Comparison of ENCODE assay signal across 1 cellular context in the genomic region with DNA sequence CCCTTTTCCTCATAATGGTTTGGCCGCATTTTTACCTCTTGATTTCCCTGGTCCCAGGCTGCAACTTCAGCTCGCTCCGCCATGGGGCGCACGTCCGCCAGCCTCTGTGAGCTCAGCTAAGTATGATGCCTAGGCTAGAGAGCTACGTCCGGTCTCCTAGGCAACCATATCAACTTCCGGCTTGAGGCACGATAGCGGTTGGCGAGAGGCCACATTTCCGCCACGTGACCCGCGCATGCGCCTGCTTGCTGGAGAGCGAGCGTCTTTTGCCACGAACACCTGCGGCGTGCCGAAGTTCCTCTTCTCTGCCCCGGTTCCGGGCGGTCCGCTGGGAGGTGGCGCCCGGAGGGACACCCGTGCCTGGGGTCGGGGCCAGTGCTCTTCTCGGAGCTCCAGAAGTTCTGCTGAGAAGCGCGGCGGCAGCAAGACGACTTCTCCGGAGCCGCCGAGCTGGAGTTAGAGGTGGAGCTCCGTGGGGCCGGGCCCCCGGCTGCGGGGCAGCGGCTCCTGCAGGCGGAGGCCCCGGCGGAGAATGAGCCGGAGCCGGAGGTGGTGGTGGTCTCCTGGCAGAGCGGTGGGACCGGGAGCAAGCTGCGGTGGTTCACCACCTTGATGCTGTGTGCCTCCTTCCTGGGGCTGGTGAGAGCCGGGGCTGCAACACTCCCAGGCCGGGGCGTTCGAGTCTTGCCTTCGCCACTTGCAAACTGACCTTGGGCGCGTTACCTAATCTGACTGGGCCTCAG.
TF ChIP-seq lines count a peak whose summit lies in the region.

No MANE protein-coding gene starts in this region.

TF ChIP-seq in HepG2, 621 proteins besides CTCF, POLR2A, EP300 and RAD21 (continued from another document and continues in another):
- TF ChIP-seq, protein P1, sequence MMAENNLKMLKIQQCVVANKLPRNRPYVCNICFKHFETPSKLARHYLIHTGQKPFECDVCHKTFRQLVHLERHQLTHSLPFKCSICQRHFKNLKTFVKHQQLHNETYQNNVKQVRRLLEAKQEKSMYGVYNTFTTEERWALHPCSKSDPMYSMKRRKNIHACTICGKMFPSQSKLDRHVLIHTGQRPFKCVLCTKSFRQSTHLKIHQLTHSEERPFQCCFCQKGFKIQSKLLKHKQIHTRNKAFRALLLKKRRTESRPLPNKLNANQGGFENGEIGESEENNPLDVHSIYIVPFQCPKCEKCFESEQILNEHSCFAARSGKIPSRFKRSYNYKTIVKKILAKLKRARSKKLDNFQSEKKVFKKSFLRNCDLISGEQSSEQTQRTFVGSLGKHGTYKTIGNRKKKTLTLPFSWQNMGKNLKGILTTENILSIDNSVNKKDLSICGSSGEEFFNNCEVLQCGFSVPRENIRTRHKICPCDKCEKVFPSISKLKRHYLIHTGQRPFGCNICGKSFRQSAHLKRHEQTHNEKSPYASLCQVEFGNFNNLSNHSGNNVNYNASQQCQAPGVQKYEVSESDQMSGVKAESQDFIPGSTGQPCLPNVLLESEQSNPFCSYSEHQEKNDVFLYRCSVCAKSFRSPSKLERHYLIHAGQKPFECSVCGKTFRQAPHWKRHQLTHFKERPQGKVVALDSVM (CRISPR knock-in tag; IDR thresholded peaks at IDR 0.05): no peak; the same call in 1 of the 2 replicates
- TF ChIP-seq HNRNPL (IDR thresholded peaks at IDR 0.05; ENCODE audit: low read depth, low read length) (no peak), ZNF367 (CRISPR knock-in tag; IDR thresholded peaks at IDR 0.05; ENCODE audit: borderline replicate concordance) (no peak), ZNF878 (CRISPR knock-in tag; IDR thresholded peaks at IDR 0.05) (0 out of 2 replicates have a peak, but pooled peaks have one; percentile 35), ZFP36 (IDR thresholded peaks at IDR 0.05; ENCODE audit: borderline replicate concordance, low read depth, low read length, partially characterized antibody) (no peak), ZNF816 (CRISPR knock-in tag; IDR thresholded peaks at IDR 0.05; ENCODE audit: borderline replicate concordance) (peak; percentile 86), ZFYVE20 (CRISPR knock-in tag; IDR thresholded peaks at IDR 0.05; ENCODE audit: borderline replicate concordance, low read depth) (no peak), ZNF441 (CRISPR knock-in tag; IDR thresholded peaks at IDR 0.05; ENCODE audit: borderline replicate concordance) (peak; percentile 54; the same call in 1 of the 2 replicates), MEF2D (CRISPR knock-in tag; IDR thresholded peaks at IDR 0.05) (0 out of 2 replicates have a peak, but pooled peaks have one; percentile 73), KDM5B (CRISPR knock-in tag; IDR thresholded peaks at IDR 0.05; ENCODE audit: borderline replicate concordance) (peak; percentile 94), SAFB2 (CRISPR knock-in tag; IDR thresholded peaks at IDR 0.05; ENCODE audit: borderline replicate concordance, low read depth) (no peak; the same call in 1 of the 2 replicates), ATF7-NPFF (CRISPR knock-in tag; IDR thresholded peaks at IDR 0.05; ENCODE audit: low read depth) (peak; percentile 77), SMARCC2 (IDR thresholded peaks at IDR 0.05) (no peak), SOX6 (IDR thresholded peaks at IDR 0.05) (no peak), SOX6 (CRISPR knock-in tag; IDR thresholded peaks at IDR 0.05) (no peak; the same call in 1 of the 2 replicates), ZNF777 (CRISPR knock-in tag; IDR thresholded peaks at IDR 0.05) (no peak), ZNF550 (CRISPR knock-in tag; IDR thresholded peaks at IDR 0.05; ENCODE audit: borderline replicate concordance) (0 out of 2 replicates have a peak, but pooled peaks have one; percentile 75), ZNF264 (CRISPR knock-in tag; IDR thresholded peaks at IDR 0.05) (no peak; the same call in 1 of the 2 replicates), ZSCAN29 (CRISPR knock-in tag; conservative IDR thresholded peaks at IDR 0.05) (peak; percentile 90)
- TF ChIP-seq, protein P2, sequence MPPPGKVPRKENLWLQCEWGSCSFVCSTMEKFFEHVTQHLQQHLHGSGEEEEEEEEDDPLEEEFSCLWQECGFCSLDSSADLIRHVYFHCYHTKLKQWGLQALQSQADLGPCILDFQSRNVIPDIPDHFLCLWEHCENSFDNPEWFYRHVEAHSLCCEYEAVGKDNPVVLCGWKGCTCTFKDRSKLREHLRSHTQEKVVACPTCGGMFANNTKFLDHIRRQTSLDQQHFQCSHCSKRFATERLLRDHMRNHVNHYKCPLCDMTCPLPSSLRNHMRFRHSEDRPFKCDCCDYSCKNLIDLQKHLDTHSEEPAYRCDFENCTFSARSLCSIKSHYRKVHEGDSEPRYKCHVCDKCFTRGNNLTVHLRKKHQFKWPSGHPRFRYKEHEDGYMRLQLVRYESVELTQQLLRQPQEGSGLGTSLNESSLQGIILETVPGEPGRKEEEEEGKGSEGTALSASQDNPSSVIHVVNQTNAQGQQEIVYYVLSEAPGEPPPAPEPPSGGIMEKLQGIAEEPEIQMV (CRISPR knock-in tag; IDR thresholded peaks at IDR 0.05; ENCODE audit: low read depth): peak; percentile 80; the same call in 1 of the 2 replicates
- TF ChIP-seq, protein P3, sequence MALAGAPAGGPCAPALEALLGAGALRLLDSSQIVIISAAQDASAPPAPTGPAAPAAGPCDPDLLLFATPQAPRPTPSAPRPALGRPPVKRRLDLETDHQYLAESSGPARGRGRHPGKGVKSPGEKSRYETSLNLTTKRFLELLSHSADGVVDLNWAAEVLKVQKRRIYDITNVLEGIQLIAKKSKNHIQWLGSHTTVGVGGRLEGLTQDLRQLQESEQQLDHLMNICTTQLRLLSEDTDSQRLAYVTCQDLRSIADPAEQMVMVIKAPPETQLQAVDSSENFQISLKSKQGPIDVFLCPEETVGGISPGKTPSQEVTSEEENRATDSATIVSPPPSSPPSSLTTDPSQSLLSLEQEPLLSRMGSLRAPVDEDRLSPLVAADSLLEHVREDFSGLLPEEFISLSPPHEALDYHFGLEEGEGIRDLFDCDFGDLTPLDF (CRISPR knock-in tag; IDR thresholded peaks at IDR 0.05): no peak
- TF ChIP-seq, protein P4, sequence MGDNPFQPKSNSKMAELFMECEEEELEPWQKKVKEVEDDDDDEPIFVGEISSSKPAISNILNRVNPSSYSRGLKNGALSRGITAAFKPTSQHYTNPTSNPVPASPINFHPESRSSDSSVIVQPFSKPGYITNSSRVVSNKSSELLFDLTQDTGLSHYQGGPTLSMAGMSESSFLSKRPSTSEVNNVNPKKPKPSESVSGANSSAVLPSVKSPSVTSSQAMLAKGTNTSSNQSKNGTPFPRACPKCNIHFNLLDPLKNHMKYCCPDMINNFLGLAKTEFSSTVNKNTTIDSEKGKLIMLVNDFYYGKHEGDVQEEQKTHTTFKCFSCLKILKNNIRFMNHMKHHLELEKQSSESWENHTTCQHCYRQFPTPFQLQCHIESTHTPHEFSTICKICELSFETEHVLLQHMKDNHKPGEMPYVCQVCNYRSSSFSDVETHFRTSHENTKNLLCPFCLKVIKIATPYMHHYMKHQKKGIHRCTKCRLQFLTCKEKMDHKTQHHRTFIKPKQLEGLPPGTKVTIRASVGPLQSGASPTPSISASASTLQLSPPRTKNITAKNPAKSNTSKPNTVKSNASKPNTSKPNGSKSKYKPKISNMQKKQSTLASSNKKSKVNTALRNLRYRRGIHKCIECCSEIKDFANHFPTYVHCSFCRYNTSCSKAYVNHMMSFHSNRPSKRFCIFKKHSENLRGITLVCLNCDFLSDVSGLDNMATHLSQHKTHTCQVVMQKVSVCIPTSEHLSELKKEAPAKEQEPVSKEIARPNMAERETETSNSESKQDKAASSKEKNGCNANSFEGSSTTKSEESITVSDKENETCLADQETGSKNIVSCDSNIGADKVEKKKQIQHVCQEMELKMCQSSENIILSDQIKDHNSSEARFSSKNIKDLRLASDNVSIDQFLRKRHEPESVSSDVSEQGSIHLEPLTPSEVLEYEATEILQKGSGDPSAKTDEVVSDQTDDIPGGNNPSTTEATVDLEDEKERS (CRISPR knock-in tag; IDR thresholded peaks at IDR 0.05): peak; percentile 42; the same call in 1 of the 2 replicates
- TF ChIP-seq, protein P5, sequence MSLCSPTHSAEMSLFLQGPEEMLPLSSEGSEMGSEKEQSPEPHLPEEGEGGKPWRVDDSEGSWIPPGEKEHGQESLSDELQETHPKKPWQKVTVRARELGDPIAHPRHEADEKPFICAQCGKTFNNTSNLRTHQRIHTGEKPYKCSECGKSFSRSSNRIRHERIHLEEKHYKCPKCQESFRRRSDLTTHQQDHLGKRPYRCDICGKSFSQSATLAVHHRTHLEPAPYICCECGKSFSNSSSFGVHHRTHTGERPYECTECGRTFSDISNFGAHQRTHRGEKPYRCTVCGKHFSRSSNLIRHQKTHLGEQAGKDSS (CRISPR knock-in tag; IDR thresholded peaks at IDR 0.05; ENCODE audit: borderline replicate concordance, low read depth): peak; percentile 86; the same call in 1 of the 2 replicates
- TF ChIP-seq, protein P6, sequence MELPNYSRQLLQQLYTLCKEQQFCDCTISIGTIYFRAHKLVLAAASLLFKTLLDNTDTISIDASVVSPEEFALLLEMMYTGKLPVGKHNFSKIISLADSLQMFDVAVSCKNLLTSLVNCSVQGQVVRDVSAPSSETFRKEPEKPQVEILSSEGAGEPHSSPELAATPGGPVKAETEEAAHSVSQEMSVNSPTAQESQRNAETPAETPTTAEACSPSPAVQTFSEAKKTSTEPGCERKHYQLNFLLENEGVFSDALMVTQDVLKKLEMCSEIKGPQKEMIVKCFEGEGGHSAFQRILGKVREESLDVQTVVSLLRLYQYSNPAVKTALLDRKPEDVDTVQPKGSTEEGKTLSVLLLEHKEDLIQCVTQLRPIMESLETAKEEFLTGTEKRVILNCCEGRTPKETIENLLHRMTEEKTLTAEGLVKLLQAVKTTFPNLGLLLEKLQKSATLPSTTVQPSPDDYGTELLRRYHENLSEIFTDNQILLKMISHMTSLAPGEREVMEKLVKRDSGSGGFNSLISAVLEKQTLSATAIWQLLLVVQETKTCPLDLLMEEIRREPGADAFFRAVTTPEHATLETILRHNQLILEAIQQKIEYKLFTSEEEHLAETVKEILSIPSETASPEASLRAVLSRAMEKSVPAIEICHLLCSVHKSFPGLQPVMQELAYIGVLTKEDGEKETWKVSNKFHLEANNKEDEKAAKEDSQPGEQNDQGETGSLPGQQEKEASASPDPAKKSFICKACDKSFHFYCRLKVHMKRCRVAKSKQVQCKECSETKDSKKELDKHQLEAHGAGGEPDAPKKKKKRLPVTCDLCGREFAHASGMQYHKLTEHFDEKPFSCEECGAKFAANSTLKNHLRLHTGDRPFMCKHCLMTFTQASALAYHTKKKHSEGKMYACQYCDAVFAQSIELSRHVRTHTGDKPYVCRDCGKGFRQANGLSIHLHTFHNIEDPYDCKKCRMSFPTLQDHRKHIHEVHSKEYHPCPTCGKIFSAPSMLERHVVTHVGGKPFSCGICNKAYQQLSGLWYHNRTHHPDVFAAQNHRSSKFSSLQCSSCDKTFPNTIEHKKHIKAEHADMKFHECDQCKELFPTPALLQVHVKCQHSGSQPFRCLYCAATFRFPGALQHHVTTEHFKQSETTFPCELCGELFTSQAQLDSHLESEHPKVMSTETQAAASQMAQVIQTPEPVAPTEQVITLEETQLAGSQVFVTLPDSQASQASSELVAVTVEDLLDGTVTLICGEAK (IDR thresholded peaks at IDR 0.05): peak; percentile 69
- TF ChIP-seq, protein P6 (CRISPR knock-in tag; IDR thresholded peaks at IDR 0.05): 0 out of 2 replicates have a peak, but pooled peaks have one; percentile 60
- TF ChIP-seq, protein P7, sequence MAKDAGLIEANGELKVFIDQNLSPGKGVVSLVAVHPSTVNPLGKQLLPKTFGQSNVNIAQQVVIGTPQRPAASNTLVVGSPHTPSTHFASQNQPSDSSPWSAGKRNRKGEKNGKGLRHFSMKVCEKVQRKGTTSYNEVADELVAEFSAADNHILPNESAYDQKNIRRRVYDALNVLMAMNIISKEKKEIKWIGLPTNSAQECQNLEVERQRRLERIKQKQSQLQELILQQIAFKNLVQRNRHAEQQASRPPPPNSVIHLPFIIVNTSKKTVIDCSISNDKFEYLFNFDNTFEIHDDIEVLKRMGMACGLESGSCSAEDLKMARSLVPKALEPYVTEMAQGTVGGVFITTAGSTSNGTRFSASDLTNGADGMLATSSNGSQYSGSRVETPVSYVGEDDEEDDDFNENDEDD (CRISPR knock-in tag; IDR thresholded peaks at IDR 0.05; ENCODE audit: borderline replicate concordance): peak; percentile 87; the same call in 1 of the 2 replicates
- TF ChIP-seq, protein P8, sequence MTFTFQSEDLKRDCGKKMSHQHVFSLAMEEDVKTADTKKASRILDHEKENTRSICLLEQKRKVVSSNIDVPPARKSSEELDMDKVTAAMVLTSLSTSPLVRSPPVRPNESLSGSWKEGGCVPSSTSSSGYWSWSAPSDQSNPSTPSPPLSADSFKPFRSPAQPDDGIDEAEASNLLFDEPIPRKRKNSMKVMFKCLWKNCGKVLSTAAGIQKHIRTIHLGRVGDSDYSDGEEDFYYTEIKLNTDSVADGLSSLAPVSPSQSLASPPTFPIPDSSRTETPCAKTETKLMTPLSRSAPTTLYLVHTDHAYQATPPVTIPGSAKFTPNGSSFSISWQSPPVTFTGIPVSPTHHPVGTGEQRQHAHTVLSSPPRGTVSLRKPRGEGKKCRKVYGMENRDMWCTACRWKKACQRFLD (CRISPR knock-in tag; IDR thresholded peaks at IDR 0.05; ENCODE audit: borderline replicate concordance): peak; percentile 89
- TF ChIP-seq, protein P9, sequence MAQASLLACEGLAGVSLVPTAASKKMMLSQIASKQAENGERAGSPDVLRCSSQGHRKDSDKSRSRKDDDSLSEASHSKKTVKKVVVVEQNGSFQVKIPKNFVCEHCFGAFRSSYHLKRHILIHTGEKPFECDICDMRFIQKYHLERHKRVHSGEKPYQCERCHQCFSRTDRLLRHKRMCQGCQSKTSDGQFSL (CRISPR knock-in tag; IDR thresholded peaks at IDR 0.05): no peak
